Comparison of ENCODE assay signal across 2 cellular contexts in genomic region chr2:117406443-117406842, GRCh38.
"Had no signal": no experiment of that assay in that cellular context is flagged by ENCODE, and none has a peak within 500 bp of the region (broad histone marks: within the 10 kb centered on the region; RNA-seq: fewer than 3 reads in every experiment).

No MANE protein-coding gene starts in this region.

- ATAC-seq: GM12878 had no signal

- H3K4me3 ChIP-seq: GM12878 had no signal

- DNase-seq: GDM1 had no signal
